In genomic region chrX:19709117-19709811, GRCh38 we compare ENCODE assay signal across 23 cellular contexts.
DNase-seq lines count a peak whose midpoint lies in the region; ATAC-seq, FAIRE-seq and TF ChIP-seq lines count a peak whose summit lies in the region.
"Had no signal": no experiment of that assay in that cellular context is flagged by ENCODE, and none has a peak within 500 bp of the region (broad histone marks: within the 10 kb centered on the region; RNA-seq: fewer than 3 reads in every experiment).

No MANE protein-coding gene starts in this region.

- H3K79me2 ChIP-seq in smooth muscle cell (ENCODE audit: low read depth) = no peaks in the 10 kb centered on the region

- H3K27me3 Mint-ChIP-seq in activated CD4-positive, alpha-beta memory T cell treated with anti-CD3 and anti-CD28 coated beads for 36 hours = no peaks in the 10 kb centered on the region
- no peaks in the 10 kb centered on the region for H3K27me3 Mint-ChIP-seq in activated CD4-positive, alpha-beta memory T cell treated with anti-CD3 and anti-CD28 coated beads, Interleukin-2, amount 10 ng/mL, durations not matched to agents 7 days and 5 days
- no peaks in the 10 kb centered on the region for H3K27me3 Mint-ChIP-seq in activated CD8-positive, alpha-beta T cell treated with anti-CD3 and anti-CD28 coated beads for 36 hours
- H3K27me3 Mint-ChIP-seq: activated naive CD4-positive, alpha-beta T cell treated with anti-CD3 and anti-CD28 coated beads, Interleukin-2, amount 50 U/mL, for 24 hours; memory B cell had no signal

- no peak for TF ChIP-seq POLR2A in H54 (IDR thresholded peaks at IDR 0.05; ENCODE audit: low read depth, low read length)

- H3K9me3 Mint-ChIP-seq in activated CD4-positive, alpha-beta memory T cell treated with anti-CD3 and anti-CD28 coated beads for 36 hours = no peaks in the 10 kb centered on the region
- no peaks in the 10 kb centered on the region for H3K9me3 Mint-ChIP-seq in activated CD4-positive, alpha-beta memory T cell treated with anti-CD3 and anti-CD28 coated beads, Interleukin-2, amount 10 ng/mL, durations not matched to agents 7 days and 5 days
- H3K9me3 Mint-ChIP-seq in activated CD8-positive, alpha-beta T cell treated with anti-CD3 and anti-CD28 coated beads for 36 hours = no peaks in the 10 kb centered on the region
- H3K9me3 Mint-ChIP-seq: activated naive CD4-positive, alpha-beta T cell treated with anti-CD3 and anti-CD28 coated beads, Interleukin-2, amount 50 U/mL, for 24 hours; memory B cell had no signal

- H3K4me3 ChIP-seq in smooth muscle cell = no peak overlapping the region
- H3K4me3 ChIP-seq: cardiac muscle cell, dorsolateral prefrontal cortex, esophagus squamous epithelium, heart left ventricle, thyroid gland had no signal

- H3K9me3 ChIP-seq in smooth muscle cell (replicated peaks; ENCODE audit: low read depth) = no peaks in the 10 kb centered on the region
- H3K9me3 ChIP-seq: esophagus squamous epithelium, heart left ventricle, thyroid gland had no signal

- H3K27me3 ChIP-seq in foreskin keratinocyte (no peaks in the 10 kb centered on the region), smooth muscle cell (ENCODE audit: low read depth) (no peaks in the 10 kb centered on the region)
- H3K27me3 ChIP-seq: cardiac muscle cell, esophagus squamous epithelium, heart left ventricle, thyroid gland had no signal

- peak overlapping the region; percentile 66 for H3K9ac ChIP-seq in smooth muscle cell (ENCODE audit: low read depth)

- H3K4me1 ChIP-seq in foreskin keratinocyte (peaks cover 10% of the 10 kb centered on the region), smooth muscle cell (ENCODE audit: low read depth) (no peaks in the 10 kb centered on the region)
- H3K4me1 ChIP-seq: esophagus squamous epithelium, thyroid gland had no signal

- POLR2A ChIA-PET in activated CD4-positive, alpha-beta memory T cell treated with anti-CD3 and anti-CD28 coated beads for 36 hours (lab: Charles Lee) = interaction anchor here (1.0 kb wide), 1 partner anchor 14 kb away, joined by 3 read pairs; no protein-coding TSS in a partner anchor
- POLR2A ChIA-PET in activated CD4-positive, alpha-beta memory T cell treated with anti-CD3 and anti-CD28 coated beads, Interleukin-2, amount 10 ng/mL, durations not matched to agents 7 days and 5 days (lab: Charles Lee) = interaction anchor here (1.5 kb wide), 1 partner anchor 38 kb away, joined by 3 read pairs; no protein-coding TSS in a partner anchor
- POLR2A ChIA-PET in activated CD8-positive, alpha-beta T cell treated with anti-CD3 and anti-CD28 coated beads for 36 hours (lab: Charles Lee) = interaction anchor here (0.9 to 1.2 kb wide), 2 partner anchors 10 to 95 kb away, joined by 3 read pairs; no protein-coding TSS in a partner anchor

- ATAC-seq in activated CD8-positive, alpha-beta T cell treated with anti-CD3 and anti-CD28 coated beads for 36 hours = peak; percentile 37
- ATAC-seq in foreskin keratinocyte (no peak), HG03571 (IDR thresholded peaks at IDR 0.05; ENCODE audit: unreplicated experiment) (no peak)
- ATAC-seq: heart left ventricle had no signal

- H4K20me1 ChIP-seq in smooth muscle cell (ENCODE audit: low read depth) = no peaks in the 10 kb centered on the region

- H3K27ac Mint-ChIP-seq in activated CD4-positive, alpha-beta memory T cell treated with anti-CD3 and anti-CD28 coated beads for 36 hours = peak overlapping the region; percentile 58
- no peak overlapping the region for H3K27ac Mint-ChIP-seq in activated CD4-positive, alpha-beta memory T cell treated with anti-CD3 and anti-CD28 coated beads, Interleukin-2, amount 10 ng/mL, durations not matched to agents 7 days and 5 days
- H3K27ac Mint-ChIP-seq in activated CD8-positive, alpha-beta T cell treated with anti-CD3 and anti-CD28 coated beads for 36 hours = peak overlapping the region; percentile 66

- H3K4me2 ChIP-seq in smooth muscle cell = no peak overlapping the region

- H3K27ac ChIP-seq in foreskin keratinocyte (peak overlapping the region; percentile 74), smooth muscle cell (ENCODE audit: low read depth) (peak overlapping the region; percentile 90)
- H3K27ac ChIP-seq: cardiac muscle cell, dorsolateral prefrontal cortex, esophagus squamous epithelium, heart left ventricle, thyroid gland had no signal

- peaks cover 5% of the 10 kb centered on the region for H3F3A ChIP-seq in smooth muscle cell (ENCODE audit: low read depth)

- peaks cover 59% of the 10 kb centered on the region for H3K4me1 Mint-ChIP-seq in activated CD4-positive, alpha-beta memory T cell treated with anti-CD3 and anti-CD28 coated beads for 36 hours (ENCODE audit: low read depth)
- peaks cover 49% of the 10 kb centered on the region for H3K4me1 Mint-ChIP-seq in activated CD4-positive, alpha-beta memory T cell treated with anti-CD3 and anti-CD28 coated beads, Interleukin-2, amount 10 ng/mL, durations not matched to agents 7 days and 5 days
- peaks cover 69% of the 10 kb centered on the region for H3K4me1 Mint-ChIP-seq in activated CD8-positive, alpha-beta T cell treated with anti-CD3 and anti-CD28 coated beads for 36 hours (ENCODE audit: low read depth)

- no peak for DNase-seq in activated CD4-positive, alpha-beta memory T cell treated with anti-CD3 and anti-CD28 coated beads for 36 hours
- DNase-seq in activated CD4-positive, alpha-beta memory T cell treated with anti-CD3 and anti-CD28 coated beads, Interleukin-2, amount 10 ng/mL, durations not matched to agents 7 days and 5 days = no peak
- no peak for DNase-seq in activated CD8-positive, alpha-beta T cell treated with anti-CD3 and anti-CD28 coated beads for 36 hours
- DNase-seq in foreskin keratinocyte (no peak), smooth muscle cell (lab: John Stamatoyannopoulos, UW; ENCODE audit: unreplicated experiment) (no peak), H54 (ENCODE audit: insufficient read length, low spot score) (no peak), COR-L47 (lab: John Stamatoyannopoulos, UW) (no peak)
- DNase-seq: activated CD4-positive, alpha-beta T cell treated with anti-CD3 and anti-CD28 coated beads for 48 hours; activated T-cell treated with anti-CD3 and anti-CD28 coated beads for 4 hours; dorsolateral prefrontal cortex; esophagus squamous epithelium; heart left ventricle; KBM-7; NCI-H2081; NCI-H524 treated with DMSO at 0.1 percent for 48 hours; stimulated activated CD4-positive, alpha-beta T cell treated with anti-CD3 and anti-CD28 coated beads, Interleukin-12 subunit alpha, Interleukin-12 subunit beta, amount 100 ng/mL, for 4 hours; thyroid gland had no signal

- H3K36me3 Mint-ChIP-seq in activated CD4-positive, alpha-beta memory T cell treated with anti-CD3 and anti-CD28 coated beads for 36 hours = peaks cover 7% of the 10 kb centered on the region
- H3K36me3 Mint-ChIP-seq in activated CD4-positive, alpha-beta memory T cell treated with anti-CD3 and anti-CD28 coated beads, Interleukin-2, amount 10 ng/mL, durations not matched to agents 7 days and 5 days (ENCODE audit: low read depth) = peaks cover 29% of the 10 kb centered on the region
- H3K36me3 Mint-ChIP-seq in activated CD8-positive, alpha-beta T cell treated with anti-CD3 and anti-CD28 coated beads for 36 hours (ENCODE audit: low read depth) = peaks cover 18% of the 10 kb centered on the region

- no peak for FAIRE-seq in H54 (lab: Jason Lieb, UNC)
- FAIRE-seq: A204.1, islet of Langerhans had no signal

- H2AFZ ChIP-seq in smooth muscle cell (ENCODE audit: low read depth) = no peak overlapping the region

- intact Hi-C loops in activated CD4-positive, alpha-beta memory T cell treated with anti-CD3 and anti-CD28 coated beads for 36 hours (cut with micrococcal nuclease) = no loop called here
- intact Hi-C loops in activated CD8-positive, alpha-beta T cell treated with anti-CD3 and anti-CD28 coated beads for 36 hours (cut with micrococcal nuclease) = no loop called here

- H3K4me3 Mint-ChIP-seq in activated CD4-positive, alpha-beta memory T cell treated with anti-CD3 and anti-CD28 coated beads for 36 hours = no peak overlapping the region
- H3K4me3 Mint-ChIP-seq in activated CD4-positive, alpha-beta memory T cell treated with anti-CD3 and anti-CD28 coated beads, Interleukin-2, amount 10 ng/mL, durations not matched to agents 7 days and 5 days = no peak overlapping the region
- no peak overlapping the region for H3K4me3 Mint-ChIP-seq in activated CD8-positive, alpha-beta T cell treated with anti-CD3 and anti-CD28 coated beads for 36 hours
- H3K4me3 Mint-ChIP-seq: activated naive CD4-positive, alpha-beta T cell treated with anti-CD3 and anti-CD28 coated beads, Interleukin-2, amount 50 U/mL, for 24 hours; memory B cell had no signal

- no peak for TF ChIP-seq CTCF in activated CD8-positive, alpha-beta T cell treated with anti-CD3 and anti-CD28 coated beads for 36 hours (IDR thresholded peaks at IDR 0.05)
- TF ChIP-seq CTCF in foreskin keratinocyte (conservative IDR thresholded peaks at IDR 0.05) (no peak), smooth muscle cell (IDR thresholded peaks at IDR 0.05; ENCODE audit: borderline replicate concordance, insufficient read depth, poor library complexity, severe bottlenecking) (no peak)

- H3K36me3 ChIP-seq in smooth muscle cell (ENCODE audit: low read depth) = no peaks in the 10 kb centered on the region
- H3K36me3 ChIP-seq: cardiac muscle cell, esophagus squamous epithelium, heart left ventricle, thyroid gland had no signal

- WGBS in smooth muscle cell (ENCODE audit: low lambda C conversion rate) = 77% methylated on average over 8 of the region's 8 CpGs

- CTCF ChIA-PET in activated CD4-positive, alpha-beta memory T cell treated with anti-CD3 and anti-CD28 coated beads for 36 hours (lab: Charles Lee) = interaction anchor here (0.7 kb wide), 1 partner anchor 66 kb away, joined by 3 read pairs; no protein-coding TSS in a partner anchor
- CTCF ChIA-PET in activated CD4-positive, alpha-beta memory T cell treated with anti-CD3 and anti-CD28 coated beads, Interleukin-2, amount 10 ng/mL, durations not matched to agents 7 days and 5 days (lab: Charles Lee) = no interaction called here
- CTCF ChIA-PET in activated CD8-positive, alpha-beta T cell treated with anti-CD3 and anti-CD28 coated beads for 36 hours (lab: Charles Lee) = interaction anchor here (1.3 kb wide), 1 partner anchor 13 kb away, joined by 3 read pairs; no protein-coding TSS in a partner anchor
